In the genomic region with DNA sequence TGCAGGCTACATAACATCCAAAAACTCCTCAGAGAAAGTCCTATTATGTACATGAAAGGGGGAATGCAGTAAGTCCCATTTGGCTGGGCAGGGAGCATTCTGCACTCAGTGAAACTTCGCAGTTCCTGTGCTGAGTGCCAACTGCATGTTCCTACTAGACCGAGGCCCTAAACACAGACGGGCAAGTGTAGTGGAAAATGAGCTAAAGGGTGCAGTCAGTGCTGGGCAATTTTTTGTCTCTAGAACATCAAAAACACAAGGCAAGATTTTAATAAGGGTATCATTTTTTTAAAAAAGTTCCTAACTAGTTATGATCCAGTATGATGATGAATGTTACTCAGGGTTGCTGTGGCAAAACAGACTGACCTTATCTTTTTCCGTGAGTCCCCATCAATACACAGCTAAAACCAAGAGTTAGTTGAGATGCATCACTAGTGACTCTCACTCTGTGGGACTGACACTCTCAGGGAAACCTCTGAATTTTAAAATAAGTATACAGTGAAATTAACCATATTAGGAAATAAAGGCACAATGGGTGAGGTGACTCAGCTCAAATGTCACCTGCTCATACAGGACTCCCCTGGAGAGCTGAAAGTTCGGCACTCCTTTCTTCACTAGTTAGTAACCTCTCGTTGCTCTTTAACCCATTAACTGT, we compare ENCODE assay signal across 9 cellular contexts.
DNase-seq lines count a peak whose midpoint lies in the region; ATAC-seq and TF ChIP-seq lines count a peak whose summit lies in the region.
"Had no signal": no experiment of that assay in that cellular context is flagged by ENCODE, and none has a peak within 500 bp of the region (broad histone marks: within the 10 kb centered on the region; RNA-seq: fewer than 3 reads in every experiment).

No MANE protein-coding gene starts in this region.

- no CpG with 5 or more reads among the region's 6 CpGs for WGBS in IMR-90 (ENCODE audit: extremely low coverage in 2 of 2, insufficient read length in 1 of 2), 2 experiments
- 28% methylated on average over 6 of the region's 6 CpGs for WGBS in prostate gland

- in situ Hi-C loops in IMR-90 (cut with MboI; ENCODE audit: low sequenced_read_pairs) = no loop called here

- H3K4ac ChIP-seq in IMR-90 (ENCODE audit: low read depth, low read length) = no peak overlapping the region

- H3K9me1 ChIP-seq in IMR-90 (ENCODE audit: insufficient read depth, low read length) = peaks cover 10% of the 10 kb centered on the region; the same call in 1 of the 2 replicates

- ATAC-seq in GM19035 (IDR thresholded peaks at IDR 0.05; ENCODE audit: unreplicated experiment) = peak; percentile 13
- ATAC-seq in IMR-90 (ENCODE audit: low read depth) = no peak
- no peak for ATAC-seq in GM19397 (IDR thresholded peaks at IDR 0.05; ENCODE audit: unreplicated experiment)
- no peak for ATAC-seq in HG03095 (IDR thresholded peaks at IDR 0.05; ENCODE audit: unreplicated experiment)

- 0 out of 2 replicates have a peak overlapping the region, but pooled peaks have one; percentile 48 for H3K14ac ChIP-seq in IMR-90 (replicated peaks; ENCODE audit: low read depth, low read length)

- no peak overlapping the region for H4K8ac ChIP-seq in IMR-90 (ENCODE audit: low read depth in 2 of 2, low read length in 2 of 2)

- no peak overlapping the region for H2BK20ac ChIP-seq in IMR-90 (ENCODE audit: low read depth, low read length)

- H3K27ac ChIP-seq in IMR-90 (ENCODE audit: insufficient read depth, low read length) (no peak overlapping the region), coronary artery (peak overlapping the region; percentile 90 to 91), prostate gland (peak overlapping the region; percentile 61 to 79), Karpas-422 (ENCODE audit: low read length) (no peak overlapping the region)

- H2BK120ac ChIP-seq in IMR-90 (ENCODE audit: low read depth, low read length) = peak overlapping the region; percentile 18; the same call in 1 of the 2 replicates

- no peak overlapping the region for H4K5ac ChIP-seq in IMR-90 (ENCODE audit: low read depth, low read length)

- H3K18ac ChIP-seq in IMR-90 (ENCODE audit: low read depth, low read length) = no peak overlapping the region

- H3K9ac ChIP-seq in IMR-90 (ENCODE audit: low read depth, low read length) (no peak overlapping the region), Karpas-422 (ENCODE audit: low read length) (no peak overlapping the region)

- 0 out of 2 replicates have a peak overlapping the region, but pooled peaks have one; percentile 32 for H3K23ac ChIP-seq in IMR-90 (ENCODE audit: low read depth, low read length)

- CTCF ChIA-PET in IMR-90 (lab: Yijun Ruan, JAX) = no interaction called here

- no peak overlapping the region for H2AK5ac ChIP-seq in IMR-90 (ENCODE audit: low read depth, low read length)

- DNase-seq in IMR-90 (no peak), coronary artery (ENCODE audit: low spot score) (peak; percentile 89), prostate gland (ENCODE audit: low spot score) (peak; percentile 68), hepatic stellate cell (ENCODE audit: low spot score) (no peak), Karpas-422 (no peak)
- DNase-seq: GOT3 had no signal

- H3K79me1 ChIP-seq in IMR-90 (ENCODE audit: low read depth in 1 of 2, low read length in 2 of 2) = peaks cover 0 to 13% of the 10 kb centered on the region in 2 experiments; a peak in 1 of 4 replicates

- TF ChIP-seq RAD21 in IMR-90 (IDR thresholded peaks at IDR 0.05; ENCODE audit: low read length) = no peak

- H3K9me3 ChIP-seq in IMR-90 (ENCODE audit: control insufficient read depth, insufficient read depth, low read length) = no peaks in the 10 kb centered on the region
- no peaks in the 10 kb centered on the region for H3K9me3 ChIP-seq in prostate gland
- no peaks in the 10 kb centered on the region for H3K9me3 ChIP-seq in Karpas-422 (ENCODE audit: low read length)

- no peaks in the 10 kb centered on the region for H3K9me2 ChIP-seq in Karpas-422 (replicated peaks; ENCODE audit: insufficient read depth, low read length)

- H3K36me3 ChIP-seq in IMR-90 (ENCODE audit: control insufficient read depth, insufficient read depth, low read length) (no peaks in the 10 kb centered on the region), prostate gland (no peaks in the 10 kb centered on the region), Karpas-422 (ENCODE audit: insufficient read depth, low read length) (no peaks in the 10 kb centered on the region)

- H3K4me1 ChIP-seq in IMR-90 (ENCODE audit: control insufficient read depth, insufficient read depth, low read length) (no peaks in the 10 kb centered on the region), prostate gland (replicated peaks) (no peaks in the 10 kb centered on the region), Karpas-422 (ENCODE audit: low read length) (peaks cover 3% of the 10 kb centered on the region; the same call in 1 of the 2 replicates)

- H2BK5ac ChIP-seq in IMR-90 (ENCODE audit: low read depth, low read length, poor library complexity, severe bottlenecking) = no peak overlapping the region

- H4K20me1 ChIP-seq in IMR-90 (ENCODE audit: insufficient read depth, low read length) (no peaks in the 10 kb centered on the region), Karpas-422 (ENCODE audit: insufficient read depth, low read depth, low read length) (no peaks in the 10 kb centered on the region)

- H3K27me3 ChIP-seq in IMR-90 (ENCODE audit: control insufficient read depth, insufficient read depth, low read length) (no peaks in the 10 kb centered on the region), prostate gland (replicated peaks; ENCODE audit: insufficient read depth) (no peaks in the 10 kb centered on the region), Karpas-422 (ENCODE audit: low read length) (no peaks in the 10 kb centered on the region)

- BruUV-seq in IMR-90 (replicated peaks; lab: Mats Ljungman, UMichigan) = no TSS peak

- TF ChIP-seq CTCF in IMR-90 (conservative IDR thresholded peaks at IDR 0.05; ENCODE audit: low read depth, low read length) (no peak), coronary artery (IDR thresholded peaks at IDR 0.05) (no peak), prostate gland (IDR thresholded peaks at IDR 0.05) (no peak)

- no peak overlapping the region for H2BK15ac ChIP-seq in IMR-90 (ENCODE audit: low read depth, low read length)

- TF ChIP-seq POLR2A in IMR-90 (IDR thresholded peaks at IDR 0.05; ENCODE audit: low read depth, low read length) (no peak), prostate gland (IDR thresholded peaks at IDR 0.05) (no peak)

- H2AFZ ChIP-seq in IMR-90 (replicated peaks; ENCODE audit: low read length, poor library complexity) = no peak overlapping the region
- H2AFZ ChIP-seq in Karpas-422 (ENCODE audit: low read length) = no peak overlapping the region

- H4K91ac ChIP-seq in IMR-90 (ENCODE audit: insufficient read depth, low read depth, low read length) = no peak overlapping the region; the same call in 1 of the 2 replicates

- H2AK9ac ChIP-seq in IMR-90 (replicated peaks; ENCODE audit: low read depth, low read length, poor library complexity) = no peak overlapping the region

- H3K4me3 ChIP-seq in IMR-90 (ENCODE audit: insufficient read depth, low read depth, low read length) (no peak overlapping the region), coronary artery (no peak overlapping the region), prostate gland (no peak overlapping the region), Karpas-422 (ENCODE audit: low read length) (no peak overlapping the region)

- POLR2A ChIA-PET in IMR-90 (lab: Charles Lee; ENCODE audit: unreplicated experiment) = no interaction called here

- no peak overlapping the region for H3K4me2 ChIP-seq in IMR-90 (ENCODE audit: low read depth, low read length)
- no peak overlapping the region for H3K4me2 ChIP-seq in Karpas-422 (ENCODE audit: low read depth, low read length, poor library complexity, severe bottlenecking)

- intact Hi-C loops in IMR-90 (cut with micrococcal nuclease) (no loop called here), prostate gland (cut with DNase I) (loop anchor here (5.0 kb wide), 1 partner anchor 60 kb away; no protein-coding TSS in a partner anchor)

- dilution Hi-C loops in IMR-90 (cut with HindIII; ENCODE audit: low sequenced_read_pairs, unreplicated experiment) = no loop called here

- no peak overlapping the region for H3K56ac ChIP-seq in IMR-90 (ENCODE audit: extremely low read depth, insufficient read depth, low read length)

- no peaks in the 10 kb centered on the region for H3K79me2 ChIP-seq in Karpas-422 (ENCODE audit: low read length)

TF ChIP-seq in IMR-90, 13 proteins besides CTCF, POLR2A, EP300 and RAD21:
- TF ChIP-seq MAFK (IDR thresholded peaks at IDR 0.05; ENCODE audit: low read depth, low read length) (no peak), RFX5 (IDR thresholded peaks at IDR 0.05; ENCODE audit: low read depth, low read length) (no peak), MAZ (IDR thresholded peaks at IDR 0.05; ENCODE audit: borderline replicate concordance, low read depth, low read length) (no peak), CHD1 (IDR thresholded peaks at IDR 0.05; ENCODE audit: low read depth, low read length) (no peak)

Comparison
In these comparisons a context has a peak if more than half of its experiments do, and no peak if none do; other contexts are left out.
1. DNase-seq: peak in coronary artery (single experiment) and prostate gland (single experiment); none in IMR-90 (single experiment), hepatic stellate cell (single experiment) and Karpas-422 (single experiment).
2. H3K27ac ChIP-seq: peak in coronary artery (2 of 2) and prostate gland (2 of 2); none in IMR-90 (single experiment) and Karpas-422 (single experiment).